Comparison of ENCODE assay signal across 8 cellular contexts in genomic region chr11:57649826-57650738, GRCh38. TPM values are rescaled to one million over a fixed set of nuclear protein-coding genes. Genes with fewer than 3 reads are reported as not detected.
DNase-seq lines count a peak whose midpoint lies in the region; ATAC-seq lines count a peak whose summit lies in the region.

Gene YPEL4 (minus strand): TSS chr11:57649912. CDS start chr11:57647107, 2,805 bp downstream.

- peaks cover 15 to 17% of the 10 kb centered on the region in 2 donors for H3K4me1 ChIP-seq in esophagus (ENCODE audit: control insufficient read depth in 2 of 2, insufficient read depth in 2 of 2, low read length in 1 of 2)
- peaks cover 10 to 46% of the 10 kb centered on the region in 2 donors for H3K4me1 ChIP-seq in muscle layer of duodenum (ENCODE audit: control insufficient read depth in 1 of 2, insufficient read depth in 2 of 2, low read length in 2 of 2)

- H3K27ac ChIP-seq in esophagus (ENCODE audit: low read depth in 2 of 2, low read length in 1 of 2), result peak within 1 kb of the TSS in 1 of 2 donors; percentile 47
- no peak within 1 kb of the TSS for H3K27ac ChIP-seq in muscle layer of duodenum (ENCODE audit: low read length)

- ATAC-seq in GM18511 (IDR thresholded peaks at IDR 0.05; ENCODE audit: unreplicated experiment) (peak; percentile 32), GM18519 (IDR thresholded peaks at IDR 0.05; ENCODE audit: low FRiP score, unreplicated experiment) (no peak)

- WGBS in esophagus, 2 donors, result 17% methylated on average over 15 of the region's 15 CpGs

- H3K9me3 ChIP-seq in esophagus (ENCODE audit: control insufficient read depth in 2 of 2, insufficient read depth in 1 of 2, low read depth in 1 of 2, low read length in 1 of 2) (no peaks in the 10 kb centered on the region), muscle layer of duodenum (ENCODE audit: control insufficient read depth in 1 of 2, low read length in 2 of 2) (no peaks in the 10 kb centered on the region)

- H3K36me3 ChIP-seq in esophagus (ENCODE audit: control insufficient read depth in 2 of 2, insufficient read depth in 2 of 2, low read length in 1 of 2) (no peaks in the 10 kb centered on the region), muscle layer of duodenum (ENCODE audit: control insufficient read depth in 1 of 2, insufficient read depth in 2 of 2, low read length in 2 of 2) (no peaks in the 10 kb centered on the region)

- DNase-seq in NOMO-1 treated with DMSO at 0.1 percent for 48 hours (lab: John Stamatoyannopoulos, UW; ENCODE audit: unreplicated experiment) (peak; percentile 22), activated T-helper 1 cell treated with Interleukin-2 at 50 U/mL for 16 hours (ENCODE audit: low read depth) (peak; percentile 56), NCI-H187 treated with DMSO at 0.1 percent for 48 hours (lab: John Stamatoyannopoulos, UW) (no peak)
- peak; percentile 82 for DNase-seq in stimulated activated naive CD4-positive, alpha-beta T cell treated with Interleukin-2 at 50 U/mL for 16 hours (lab: John Stamatoyannopoulos, UW)

- peak within 1 kb of the TSS; percentile 23 to 32 for H3K4me3 ChIP-seq in esophagus (ENCODE audit: low read depth in 1 of 2, low read length in 2 of 2)
- H3K4me3 ChIP-seq in muscle layer of duodenum (ENCODE audit: low read depth in 1 of 2, low read length in 2 of 2), result peak within 1 kb of the TSS; percentile 64 to 68

- peaks cover 0 to 8% of the 10 kb centered on the region in 2 donors for H3K27me3 ChIP-seq in esophagus (ENCODE audit: control insufficient read depth in 1 of 2, insufficient read depth in 2 of 2, low read length in 2 of 2)
- peaks cover 44% of the 10 kb centered on the region for H3K27me3 ChIP-seq in muscle layer of duodenum (ENCODE audit: low read depth, low read length)

RNA-seq across cellular contexts. Expression of gene YPEL4, which starts in this region (rescaled TPM):
- under 1 TPM; 0.35 to 0.39 TPM for polyA plus RNA-seq in esophagus
